Comparison of ENCODE assay signal across 21 cellular contexts in genomic region chr13:46041335-46041934, GRCh38. TPM values are rescaled to one million over a fixed set of nuclear protein-coding genes. Genes with fewer than 3 reads are reported as not detected.
A peak's percentile ranks its signal among the peaks of the same experiment; 100 is the strongest.
DNase-seq lines count a peak whose midpoint lies in the region; TF ChIP-seq lines count a peak whose summit lies in the region.
"Had no signal": no experiment of that assay in that cellular context is flagged by ENCODE, and none has a peak within 500 bp of the region (broad histone marks: within the 10 kb centered on the region; RNA-seq: fewer than 3 reads in every experiment).

No MANE protein-coding gene starts in this region.

- H3K4me3 ChIP-seq in AG09309 (ENCODE audit: control insufficient read depth, low read depth, low read length) (no peak overlapping the region), brain microvascular endothelial cell (ENCODE audit: low read depth, low read length) (no peak overlapping the region)
- H3K4me3 ChIP-seq: esophagus muscularis mucosa, psoas muscle had no signal

- peaks cover 29% of the 10 kb centered on the region for H3K4me1 Mint-ChIP-seq in HFFc6 (ENCODE audit: low read depth)

- no peaks in the 10 kb centered on the region for H3K27me3 ChIP-seq in brain microvascular endothelial cell (replicated peaks)
- H3K27me3 ChIP-seq: esophagus muscularis mucosa had no signal

- TF ChIP-seq CTCF in AG09309 (IDR thresholded peaks at IDR 0.05; ENCODE audit: control insufficient read depth, insufficient read depth, low read depth, low read length, missing control alignments) (no peak), HFFc6 (IDR thresholded peaks at IDR 0.05) (no peak), brain microvascular endothelial cell (IDR thresholded peaks at IDR 0.05; ENCODE audit: low read depth, low read length, missing control alignments) (no peak)

- in situ Hi-C loops in brain microvascular endothelial cell (cut with HindIII; ENCODE audit: low pct_ligation_motif_present, low sequenced_read_pairs): no loop called here

- DNase-seq in AG09309 (ENCODE audit: low read depth): peak; percentile 13
- peak; percentile 35 for DNase-seq in HFFc6
- no peak for DNase-seq in brain microvascular endothelial cell
- DNase-seq in iris pigment epithelial cell (ENCODE audit: low read depth): peak; percentile 69
- DNase-seq in medulla oblongata (ENCODE audit: extremely low spot score): no peak
- no peak for DNase-seq in activated effector memory CD4-positive, alpha-beta T cell treated with Interleukin-2 at 50 U/mL for 16 hours
- no peak for DNase-seq in NCI-H1694 treated with DMSO at 0.1 percent for 48 hours (lab: John Stamatoyannopoulos, UW)
- DNase-seq in activated naive CD4-positive, alpha-beta T cell (lab: John Stamatoyannopoulos, UW): no peak
- DNase-seq: activated CD8-positive, alpha-beta T cell treated with anti-CD3 and anti-CD28 coated beads for 36 hours; activated naive CD8-positive, alpha-beta T cell treated with anti-CD3 and anti-CD28 coated beads, Interleukin-2, amount 10 ng/mL, durations not matched to agents 7 days and 5 days; cortex of kidney; endodermal cell; HCEC 1CT; mammary epithelial cell; NCI-H146; NCI-H524; psoas muscle; SIG-M5; T-cell had no signal

- peaks cover 5% of the 10 kb centered on the region for H3K36me3 ChIP-seq in brain microvascular endothelial cell (replicated peaks)

- H3K4me3 Mint-ChIP-seq in HFFc6: no peak overlapping the region
- H3K4me3 Mint-ChIP-seq: activated CD8-positive, alpha-beta T cell treated with anti-CD3 and anti-CD28 coated beads for 36 hours; activated naive CD8-positive, alpha-beta T cell treated with anti-CD3 and anti-CD28 coated beads, Interleukin-2, amount 10 ng/mL, durations not matched to agents 7 days and 5 days; endodermal cell; IgD-negative memory B cell; T-cell had no signal

- H3K27me3 Mint-ChIP-seq in HFFc6 (ENCODE audit: insufficient read depth): no peaks in the 10 kb centered on the region
- H3K27me3 Mint-ChIP-seq: activated CD8-positive, alpha-beta T cell treated with anti-CD3 and anti-CD28 coated beads for 36 hours; activated naive CD8-positive, alpha-beta T cell treated with anti-CD3 and anti-CD28 coated beads, Interleukin-2, amount 10 ng/mL, durations not matched to agents 7 days and 5 days; IgD-negative memory B cell; T-cell had no signal

- H3K9me3 Mint-ChIP-seq in HFFc6: no peaks in the 10 kb centered on the region
- H3K9me3 Mint-ChIP-seq: activated CD8-positive, alpha-beta T cell treated with anti-CD3 and anti-CD28 coated beads for 36 hours; activated naive CD8-positive, alpha-beta T cell treated with anti-CD3 and anti-CD28 coated beads, Interleukin-2, amount 10 ng/mL, durations not matched to agents 7 days and 5 days; endodermal cell; IgD-negative memory B cell; T-cell had no signal

- H3K27ac Mint-ChIP-seq in HFFc6: peak overlapping the region; percentile 57; the same call in 1 of the 2 replicates
- H3K27ac Mint-ChIP-seq: activated CD8-positive, alpha-beta T cell treated with anti-CD3 and anti-CD28 coated beads for 36 hours; activated naive CD8-positive, alpha-beta T cell treated with anti-CD3 and anti-CD28 coated beads, Interleukin-2, amount 10 ng/mL, durations not matched to agents 7 days and 5 days; endodermal cell; IgD-negative memory B cell; T-cell had no signal

- H3K36me3 Mint-ChIP-seq in HFFc6 (ENCODE audit: low read depth): peaks cover 17% of the 10 kb centered on the region

- peak overlapping the region; percentile 69 for H3K27ac ChIP-seq in brain microvascular endothelial cell
- H3K27ac ChIP-seq: esophagus muscularis mucosa, psoas muscle had no signal

RNA-seq across cellular contexts. Expression of gene ZC3H13, which starts 11.1 kb away (rescaled TPM):
- total RNA-seq in HFFc6 (2021; fragmentation: NEBNext Ultra II Directional; extraction: Animal tissue kit (Norgen Biotek cat#: 25700)): 10 to 100 TPM; 31.8 to 40.1 (median 35.6) TPM

Comparison
In these comparisons a context has a peak if more than half of its experiments do, and no peak if none do; other contexts are left out.
1. DNase-seq: peak in AG09309 (single experiment), HFFc6 (single experiment) and iris pigment epithelial cell (single experiment); none in brain microvascular endothelial cell (single experiment), medulla oblongata (single experiment), activated effector memory CD4-positive, alpha-beta T cell treated with Interleukin-2 at 50 U/mL for 16 hours (single experiment), NCI-H1694 treated with DMSO at 0.1 percent for 48 hours (single experiment) and activated naive CD4-positive, alpha-beta T cell (0 of 4).